ENCODE assay signal across 8 cellular contexts in genomic region chr14:96038920-96039632, GRCh38. TPM values are rescaled to one million over a fixed set of nuclear protein-coding genes. Genes with fewer than 3 reads are reported as not detected.
DNase-seq lines count a peak whose midpoint lies in the region; ATAC-seq, FAIRE-seq and TF ChIP-seq lines count a peak whose summit lies in the region.

TSS of gene C14orf132 (plus strand) at chr14:96039362. CDS start at chr14:96039501, 139 bp downstream.

- H3K36me3 ChIP-seq in brain microvascular endothelial cell (replicated peaks) (no peaks in the 10 kb centered on the region), small intestine (ENCODE audit: control insufficient read depth in 2 of 2, insufficient read depth in 2 of 2, low read length in 2 of 2) (no peaks in the 10 kb centered on the region)

- H3K4me1 ChIP-seq in small intestine (ENCODE audit: control insufficient read depth in 2 of 2, insufficient read depth in 1 of 2, low read depth in 1 of 2, low read length in 1 of 2) = peaks cover 0 to 2% of the 10 kb centered on the region in 2 donors

- FAIRE-seq in D721Med (lab: Jason Lieb, UNC) (no peak), small intestine (lab: Jason Lieb, UNC) (no peak)

- H3K27me3 Mint-ChIP-seq in T-helper 2 cell treated with Interferon-gamma antibody and Interleukin-4, amounts not matched to agents 5 μg/mL and 100 μg/mL, for 36 hours (ENCODE audit: low read depth) = peaks cover 49% of the 10 kb centered on the region

- no peaks in the 10 kb centered on the region for H3K36me3 Mint-ChIP-seq in T-helper 2 cell treated with Interferon-gamma antibody and Interleukin-4, amounts not matched to agents 5 μg/mL and 100 μg/mL, for 36 hours (ENCODE audit: low read depth)

- H3K27ac Mint-ChIP-seq in T-helper 2 cell treated with Interferon-gamma antibody and Interleukin-4, amounts not matched to agents 5 μg/mL and 100 μg/mL, for 36 hours = no peak within 1 kb of the TSS

- DNase-seq in D721Med (ENCODE audit: insufficient read length, low spot score) (peak; percentile 34), brain microvascular endothelial cell (peak; percentile 46), iPS-NIHi7 (ENCODE audit: extremely low spot score) (peak; percentile 89), small intestine (peak; percentile 11), SKM-1 treated with dmso at 0.1 percent for 144 hours (lab: John Stamatoyannopoulos, UW; ENCODE audit: unreplicated experiment) (no peak)
- peak; percentile 32 for DNase-seq in T-helper 2 cell treated with Interferon-gamma antibody and Interleukin-4, amounts not matched to agents 5 μg/mL and 100 μg/mL, for 36 hours (ENCODE audit: low spot score)

- peaks cover 7% of the 10 kb centered on the region for H3K4me1 Mint-ChIP-seq in T-helper 2 cell treated with Interferon-gamma antibody and Interleukin-4, amounts not matched to agents 5 μg/mL and 100 μg/mL, for 36 hours (ENCODE audit: low read depth)

- no peak for TF ChIP-seq POLR2A in GM18505 (IDR thresholded peaks at IDR 0.05; ENCODE audit: borderline replicate concordance, extremely low read depth, insufficient read depth, insufficient read length)

- in situ Hi-C loops in brain microvascular endothelial cell (cut with HindIII; ENCODE audit: low pct_ligation_motif_present, low sequenced_read_pairs) = no loop called here

- no peaks in the 10 kb centered on the region for H3K9me3 ChIP-seq in small intestine (ENCODE audit: control insufficient read depth, low read depth)

- 1 to 2% (median 2%) methylated on average over 54 to 72 of the region's 72 CpGs for WGBS in small intestine, 3 donors

- H3K4me3 Mint-ChIP-seq in T-helper 2 cell treated with Interferon-gamma antibody and Interleukin-4, amounts not matched to agents 5 μg/mL and 100 μg/mL, for 36 hours = peak within 1 kb of the TSS; percentile 74

- TF ChIP-seq CTCF in D721Med (IDR thresholded peaks at IDR 0.05; ENCODE audit: insufficient read depth, missing control alignments) = no peak
- no peak for TF ChIP-seq CTCF in brain microvascular endothelial cell (IDR thresholded peaks at IDR 0.05; ENCODE audit: low read depth, low read length, missing control alignments)

- H3K9me3 Mint-ChIP-seq in T-helper 2 cell treated with Interferon-gamma antibody and Interleukin-4, amounts not matched to agents 5 μg/mL and 100 μg/mL, for 36 hours = no peaks in the 10 kb centered on the region

- H3K27me3 ChIP-seq in brain microvascular endothelial cell (replicated peaks) = no peaks in the 10 kb centered on the region
- peaks cover 0 to 13% of the 10 kb centered on the region in 2 donors for H3K27me3 ChIP-seq in small intestine (ENCODE audit: control insufficient read depth in 2 of 2, insufficient read depth in 2 of 2, low read length in 2 of 2)

- H3K4me3 ChIP-seq in brain microvascular endothelial cell (ENCODE audit: low read depth, low read length) = peak within 1 kb of the TSS; percentile 76
- H3K4me3 ChIP-seq in small intestine (ENCODE audit: low read depth in 1 of 2, low read length in 2 of 2) = peak within 1 kb of the TSS; percentile 21 to 56

- ATAC-seq in HG03342 (IDR thresholded peaks at IDR 0.05; ENCODE audit: unreplicated experiment) (peak; percentile 51), GM18505 (IDR thresholded peaks at IDR 0.05; ENCODE audit: unreplicated experiment) (no peak)

- H3K27ac ChIP-seq in brain microvascular endothelial cell (peak within 1 kb of the TSS; percentile 25), small intestine (ENCODE audit: low read depth in 1 of 2, low read length in 1 of 2) (peak within 1 kb of the TSS in 1 of 2 donors; percentile 73)

RNA-seq across cellular contexts. Expression of gene C14orf132, which starts in this region (rescaled TPM):
- polyA plus RNA-seq in small intestine = 10 to 100 TPM in 1 of 3 donors, 1 to 10 TPM in 1, under 1 TPM in 1; 0.45 to 10.1 (median 1.4) TPM
